ENCODE assay signal across 8 cellular contexts in the genomic region with DNA sequence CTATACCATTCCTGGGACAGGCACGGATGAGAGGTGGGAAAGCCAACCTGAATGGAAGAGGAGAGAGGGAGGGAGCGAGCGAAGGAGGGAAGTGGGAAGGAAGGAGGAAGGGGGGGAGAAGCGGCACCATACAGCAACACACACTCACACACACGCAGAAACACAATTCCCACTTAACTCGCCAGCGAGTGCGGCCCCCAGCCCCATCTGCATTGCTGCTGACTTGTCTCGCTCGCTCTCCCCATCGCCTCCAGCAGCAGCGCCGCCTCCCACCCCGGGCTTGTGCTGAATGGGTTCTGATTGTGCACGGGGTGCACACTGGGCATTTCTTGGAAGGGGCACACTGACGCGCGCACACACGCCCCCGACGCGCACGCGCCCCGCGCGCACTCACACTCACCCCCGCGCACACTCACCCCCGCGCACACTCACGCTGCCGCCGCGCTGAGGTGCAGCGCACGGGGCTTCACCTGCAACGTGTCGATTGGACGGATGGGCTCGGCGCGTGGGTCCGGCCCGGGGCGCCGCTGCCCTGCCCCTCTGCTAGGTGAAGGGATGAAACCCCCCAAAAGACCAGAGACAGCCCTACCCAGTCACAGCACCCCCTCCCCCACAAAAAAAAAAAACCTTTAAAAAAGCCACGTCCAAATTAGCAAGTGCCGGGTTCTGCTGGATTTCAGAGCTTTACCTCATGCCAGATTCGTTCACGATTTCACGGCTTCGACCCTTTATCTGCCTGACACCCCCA. TPM values are rescaled to one million over a fixed set of nuclear protein-coding genes. Genes with fewer than 3 reads are reported as not detected.
DNase-seq lines count a peak whose midpoint lies in the region; ATAC-seq and TF ChIP-seq lines count a peak whose summit lies in the region.

No MANE protein-coding gene starts in this region.

- H3K36me3 Mint-ChIP-seq in activated naive CD8-positive, alpha-beta T cell: peaks cover 2% of the 10 kb centered on the region
- no peaks in the 10 kb centered on the region for H3K36me3 Mint-ChIP-seq in activated naive CD8-positive, alpha-beta T cell treated with anti-CD3 and anti-CD28 coated beads, Interleukin-2, amount 50 U/mL, for 24 hours (ENCODE audit: low read depth)
- H3K36me3 Mint-ChIP-seq in mesothelial cell of epicardium: no peaks in the 10 kb centered on the region

- ATAC-seq in activated naive CD8-positive, alpha-beta T cell treated with anti-CD3 and anti-CD28 coated beads, Interleukin-2, amount 50 U/mL, for 24 hours: no peak
- ATAC-seq in upper lobe of left lung (ENCODE audit: low FRiP score in 2 of 2): peak in 1 of 2 donors; percentile 29

- no peaks in the 10 kb centered on the region for H3K9me3 Mint-ChIP-seq in activated naive CD8-positive, alpha-beta T cell (ENCODE audit: low read depth)
- H3K9me3 Mint-ChIP-seq in activated naive CD8-positive, alpha-beta T cell treated with anti-CD3 and anti-CD28 coated beads, Interleukin-2, amount 50 U/mL, for 24 hours: no peaks in the 10 kb centered on the region
- no peaks in the 10 kb centered on the region for H3K9me3 Mint-ChIP-seq in mesothelial cell of epicardium

- H3K27ac Mint-ChIP-seq in activated naive CD8-positive, alpha-beta T cell: no peak overlapping the region
- no peak overlapping the region for H3K27ac Mint-ChIP-seq in activated naive CD8-positive, alpha-beta T cell treated with anti-CD3 and anti-CD28 coated beads, Interleukin-2, amount 50 U/mL, for 24 hours
- H3K27ac Mint-ChIP-seq in mesothelial cell of epicardium: no peak overlapping the region

- H3K4me1 ChIP-seq in upper lobe of left lung: peaks cover 14 to 22% (median 19%) of the 10 kb centered on the region in 4 donors
- H3K4me1 ChIP-seq in BE2C: no peaks in the 10 kb centered on the region

- DNase-seq in activated naive CD8-positive, alpha-beta T cell treated with anti-CD3 and anti-CD28 coated beads, Interleukin-2, amount 50 U/mL, for 24 hours: no peak
- peak in 36 of 61 donors; percentile 15 to 75 (median 46) for DNase-seq in caudate nucleus (lab: John Stamatoyannopoulos, UW)
- peak in 1 of 2 experiments; percentile 47 for DNase-seq in mesothelial cell of epicardium (ENCODE audit: low spot score in 2 of 2, unreplicated experiment in 2 of 2)
- peak in 1 of 2 donors; percentile 81 for DNase-seq in upper lobe of left lung
- DNase-seq in COR-L47 (lab: John Stamatoyannopoulos, UW): no peak
- no peak for DNase-seq in BE2C
- no peak for DNase-seq in NCI-H2107 treated with DMSO at 0.1 percent for 48 hours (lab: John Stamatoyannopoulos, UW; ENCODE audit: unreplicated experiment)

- H3K36me3 ChIP-seq in upper lobe of left lung: no peaks in the 10 kb centered on the region
- no peaks in the 10 kb centered on the region for H3K36me3 ChIP-seq in BE2C

- H3K27me3 ChIP-seq in upper lobe of left lung: peaks cover 0 to 19% (median 12%) of the 10 kb centered on the region in 4 donors
- peaks cover 35% of the 10 kb centered on the region for H3K27me3 ChIP-seq in BE2C

- H3K4me3 ChIP-seq in upper lobe of left lung: peak overlapping the region in 3 of 4 donors; percentile 20 to 37 (median 31)
- H3K4me3 ChIP-seq in BE2C (ENCODE audit: low read depth, low read length): no peak overlapping the region

- H3K27ac ChIP-seq in caudate nucleus (ENCODE audit: low read depth, low read length): peak overlapping the region; percentile 70
- no peak overlapping the region for H3K27ac ChIP-seq in upper lobe of left lung

- peaks cover 48% of the 10 kb centered on the region for H3K27me3 Mint-ChIP-seq in activated naive CD8-positive, alpha-beta T cell
- peaks cover 66% of the 10 kb centered on the region for H3K27me3 Mint-ChIP-seq in activated naive CD8-positive, alpha-beta T cell treated with anti-CD3 and anti-CD28 coated beads, Interleukin-2, amount 50 U/mL, for 24 hours
- peaks cover 89% of the 10 kb centered on the region for H3K27me3 Mint-ChIP-seq in mesothelial cell of epicardium (ENCODE audit: low read depth)

- H3K9me3 ChIP-seq in upper lobe of left lung: no peaks in the 10 kb centered on the region
- H3K9me3 ChIP-seq in BE2C: no peaks in the 10 kb centered on the region

- H3K4me1 Mint-ChIP-seq in activated naive CD8-positive, alpha-beta T cell (ENCODE audit: low read depth): peaks cover 15% of the 10 kb centered on the region
- peaks cover 8% of the 10 kb centered on the region for H3K4me1 Mint-ChIP-seq in activated naive CD8-positive, alpha-beta T cell treated with anti-CD3 and anti-CD28 coated beads, Interleukin-2, amount 50 U/mL, for 24 hours
- H3K4me1 Mint-ChIP-seq in mesothelial cell of epicardium: peaks cover 23% of the 10 kb centered on the region

- TF ChIP-seq CTCF in mesothelial cell of epicardium (IDR thresholded peaks at IDR 0.05; ENCODE audit: unreplicated experiment): no peak
- no peak for TF ChIP-seq CTCF in upper lobe of left lung (IDR thresholded peaks at IDR 0.05)
- TF ChIP-seq CTCF in BE2C (IDR thresholded peaks at IDR 0.05; ENCODE audit: low read depth, low read length): no peak

- no peak for TF ChIP-seq POLR2A in upper lobe of left lung (IDR thresholded peaks at IDR 0.05)

- TF ChIP-seq EP300 in upper lobe of left lung (IDR thresholded peaks at IDR 0.05): no peak

- H3K4me3 Mint-ChIP-seq in activated naive CD8-positive, alpha-beta T cell: peak overlapping the region; percentile 69
- no peak overlapping the region for H3K4me3 Mint-ChIP-seq in activated naive CD8-positive, alpha-beta T cell treated with anti-CD3 and anti-CD28 coated beads, Interleukin-2, amount 50 U/mL, for 24 hours
- H3K4me3 Mint-ChIP-seq in mesothelial cell of epicardium: peak overlapping the region; percentile 79

- whole genome bisulfite sequencing in upper lobe of left lung, 2 donors: 2 to 6% methylated on average over 13 to 41 of the region's 53 CpGs

RNA-seq across cellular contexts. Expression of gene GRIN2B, which starts 0.7 kb away (rescaled TPM):
- total RNA-seq in mesothelial cell of epicardium: 0.78 to 0.95 TPM (median 0.86 TPM) in 3 replicates
- total RNA-seq in upper lobe of left lung: under 1 TPM in 4 of 6 donors, not detected in 2; under 0.01 to 0.27 (median 0.06) TPM
- 0.02 TPM for polyA plus RNA-seq in BE2C (2012; ENCODE audit: insufficient read depth, insufficient read length, low read depth)

Comparison
In these comparisons a context has a peak if more than half of its experiments do, and no peak if none do; other contexts are left out.
1. DNase-seq: peak in caudate nucleus (36 of 61); none in activated naive CD8-positive, alpha-beta T cell treated with anti-CD3 and anti-CD28 coated beads, Interleukin-2, amount 50 U/mL, for 24 hours (single experiment), COR-L47 (single experiment), BE2C (single experiment) and NCI-H2107 treated with DMSO at 0.1 percent for 48 hours (single experiment).